1 cellular context compared by ENCODE assay signal in the genomic region with DNA sequence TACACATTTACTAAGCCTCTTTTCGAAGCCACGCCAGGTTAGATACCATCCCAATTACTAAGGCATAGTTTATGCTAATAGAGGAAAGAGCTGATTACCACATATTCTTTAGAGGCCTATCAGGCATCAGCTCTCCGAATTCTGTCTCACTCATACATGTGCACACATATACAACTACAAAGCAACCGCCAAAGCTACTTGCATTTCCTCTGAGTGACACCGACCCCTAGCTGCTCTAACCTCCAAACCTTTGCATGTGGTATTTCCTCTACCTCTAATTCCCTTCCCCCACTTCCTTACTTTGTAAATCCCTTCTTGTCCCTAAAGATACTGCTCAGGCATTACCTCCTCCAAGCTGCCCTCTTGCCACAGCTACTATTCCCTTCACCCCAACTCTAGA.
TF ChIP-seq lines count a peak whose summit lies in the region.

No MANE protein-coding gene starts in this region.

TF ChIP-seq in K562, 482 proteins besides CTCF, POLR2A, EP300 and RAD21 (continued from another document):
- TF ChIP-seq OTX1 (CRISPR knock-in tag; IDR thresholded peaks at IDR 0.05) (peak; percentile 59; the same call in 1 of the 2 replicates), NR2C1 (IDR thresholded peaks at IDR 0.05) (no peak), NR2C1 (tag; IDR thresholded peaks at IDR 0.05) (peak; percentile 21; the same call in 1 of the 2 replicates)
- TF ChIP-seq, protein P1, sequence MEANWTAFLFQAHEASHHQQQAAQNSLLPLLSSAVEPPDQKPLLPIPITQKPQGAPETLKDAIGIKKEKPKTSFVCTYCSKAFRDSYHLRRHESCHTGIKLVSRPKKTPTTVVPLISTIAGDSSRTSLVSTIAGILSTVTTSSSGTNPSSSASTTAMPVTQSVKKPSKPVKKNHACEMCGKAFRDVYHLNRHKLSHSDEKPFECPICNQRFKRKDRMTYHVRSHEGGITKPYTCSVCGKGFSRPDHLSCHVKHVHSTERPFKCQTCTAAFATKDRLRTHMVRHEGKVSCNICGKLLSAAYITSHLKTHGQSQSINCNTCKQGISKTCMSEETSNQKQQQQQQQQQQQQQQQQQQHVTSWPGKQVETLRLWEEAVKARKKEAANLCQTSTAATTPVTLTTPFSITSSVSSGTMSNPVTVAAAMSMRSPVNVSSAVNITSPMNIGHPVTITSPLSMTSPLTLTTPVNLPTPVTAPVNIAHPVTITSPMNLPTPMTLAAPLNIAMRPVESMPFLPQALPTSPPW (CRISPR knock-in tag; IDR thresholded peaks at IDR 0.05): 0 out of 2 replicates have a peak, but pooled peaks have one; percentile 10
